Comparison of ENCODE assay signal across 9 cellular contexts in the genomic region with DNA sequence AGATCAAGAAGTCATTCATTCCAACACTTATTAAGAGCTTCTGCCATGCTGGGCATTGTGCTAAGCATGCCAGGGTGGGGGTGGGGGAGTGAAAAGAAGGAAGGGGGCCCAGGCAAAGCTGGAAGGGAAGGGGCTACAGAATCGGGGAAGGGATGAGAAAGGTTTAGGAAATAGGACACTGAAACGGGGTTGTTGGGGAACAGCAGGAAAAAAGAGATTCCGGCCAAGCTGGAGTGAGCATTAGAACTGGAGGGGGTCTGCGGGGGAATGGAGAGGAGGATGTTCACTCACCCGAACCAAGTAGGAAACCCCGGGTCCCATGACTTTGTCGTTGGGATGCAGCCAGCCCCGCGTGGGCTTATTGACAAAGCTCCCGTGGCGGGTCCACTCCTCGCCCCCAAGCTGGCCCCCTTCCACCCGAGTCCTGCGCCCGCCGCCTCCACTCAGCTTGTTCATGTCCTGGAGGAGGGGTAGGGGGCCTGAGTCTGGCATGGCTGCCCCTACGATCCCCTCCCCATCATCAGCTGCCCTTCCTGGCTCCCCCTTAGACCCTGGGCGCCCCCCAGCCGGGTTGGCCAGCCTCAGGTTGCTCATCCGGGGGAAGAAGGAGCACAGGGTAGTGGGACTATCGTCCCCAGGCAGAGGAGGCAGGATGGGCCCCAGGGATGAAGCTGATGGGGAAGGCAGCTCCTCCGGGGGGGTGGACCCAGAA. TPM values are rescaled to one million over a fixed set of nuclear protein-coding genes. Genes with fewer than 3 reads are reported as not detected.
A peak's percentile ranks its signal among the peaks of the same experiment; 100 is the strongest.
DNase-seq lines count a peak whose midpoint lies in the region; ATAC-seq and TF ChIP-seq lines count a peak whose summit lies in the region.
"Had no signal": no experiment of that assay in that cellular context is flagged by ENCODE, and none has a peak within 500 bp of the region (broad histone marks: within the 10 kb centered on the region; RNA-seq: fewer than 3 reads in every experiment).

No MANE protein-coding gene starts in this region.

- no peak for DNase-seq in activated B cell treated with CpG ODN at 0.5 μM for 24 hours
- peak; percentile 51 for DNase-seq in left cardiac atrium
- DNase-seq in gastrocnemius medialis = peak in 1 of 2 donors; percentile 43
- no peak for DNase-seq in NOMO-1 treated with dmso at 0.1 percent for 144 hours (lab: John Stamatoyannopoulos, UW; ENCODE audit: unreplicated experiment)
- DNase-seq in superior temporal gyrus (ENCODE audit: extremely low spot score) = no peak
- DNase-seq: NCI-H187 had no signal

- TF ChIP-seq CTCF in activated B cell treated with CpG ODN at 0.5 μM for 24 hours (IDR thresholded peaks at IDR 0.05) (no peak), gastrocnemius medialis (IDR thresholded peaks at IDR 0.05 in 4 of 5, conservative IDR thresholded peaks at IDR 0.05 in 1 of 5) (no peak)

- no peak for ATAC-seq in activated B cell treated with CpG ODN at 0.5 μM for 24 hours (ENCODE audit: low read depth)
- no peak for ATAC-seq in left cardiac atrium
- ATAC-seq in gastrocnemius medialis = no peak
- ATAC-seq in HG03457 (IDR thresholded peaks at IDR 0.05; ENCODE audit: unreplicated experiment) = no peak
- ATAC-seq in GM18870 (IDR thresholded peaks at IDR 0.05; ENCODE audit: unreplicated experiment) = no peak

- intact Hi-C loops in activated B cell treated with CpG ODN at 0.5 μM for 24 hours (cut with micrococcal nuclease) (loop anchor here (10.0 kb wide), 1 partner anchor 205 kb away; the partner anchor contains the start of genes KRTCAP2 and TRIM46), left cardiac atrium (cut with DNase I) (no loop called here), gastrocnemius medialis (cut with DNase I; ENCODE audit: low total_unique reads) (loop anchor here (5.0 kb wide), 2 partner anchors 82 to 117 kb away; partner anchors contain the start of gene ADAM15)

- peaks cover 0 to 36% of the 10 kb centered on the region in 2 donors for H3K36me3 ChIP-seq in gastrocnemius medialis

- in situ Hi-C loops in gastrocnemius medialis (cut with MboI; ENCODE audit: low sequenced_read_pairs in 4 of 4) = loop anchor here in 3 of 4 donors (10.0 to 25.0 kb wide), 2 partner anchors 45 to 92 kb away; partner anchors contain the start of genes ADAM15 (in 1 of the 3) and EFNA4 (in 1 of the 3)

- TF ChIP-seq POLR2A in gastrocnemius medialis (IDR thresholded peaks at IDR 0.05) = no peak

- peaks cover 57% of the 10 kb centered on the region for H3K36me3 Mint-ChIP-seq in activated B cell treated with CpG ODN at 0.5 μM for 24 hours (ENCODE audit: low read depth)

- H3K27me3 ChIP-seq in gastrocnemius medialis = no peaks in the 10 kb centered on the region

- POLR2A ChIA-PET in activated B cell treated with CpG ODN at 0.5 μM for 24 hours (lab: Charles Lee) = interaction anchor here (0.6 to 6.9 kb wide), 4 partner anchors 9 to 322 kb away, joined by 4 to 53 read pairs (median 6); partner anchors contain the start of genes FLAD1 and PYGO2

- no peaks in the 10 kb centered on the region for H3K9me3 ChIP-seq in gastrocnemius medialis

- H3K4me1 ChIP-seq in gastrocnemius medialis = peaks cover 38 to 41% of the 10 kb centered on the region in 2 donors

- H3K9me3 Mint-ChIP-seq in activated B cell treated with CpG ODN at 0.5 μM for 24 hours = no peaks in the 10 kb centered on the region

- CTCF ChIA-PET in activated B cell treated with CpG ODN at 0.5 μM for 24 hours (lab: Charles Lee) = interaction anchor here (2.8 kb wide), 1 partner anchor 47 kb away, joined by 11 read pairs; no protein-coding TSS in a partner anchor

- no peak overlapping the region for H3K4me3 Mint-ChIP-seq in activated B cell treated with CpG ODN at 0.5 μM for 24 hours

- H3K4me3 ChIP-seq in GM08714 (ENCODE audit: low read length) = peak overlapping the region; percentile 24; the same call in 1 of the 2 replicates
- H3K4me3 ChIP-seq in gastrocnemius medialis = peak overlapping the region; percentile 45 to 64 (median 52)

- H3K27me3 Mint-ChIP-seq in activated B cell treated with CpG ODN at 0.5 μM for 24 hours = no peaks in the 10 kb centered on the region

- peak overlapping the region; percentile 62 for H3K27ac Mint-ChIP-seq in activated B cell treated with CpG ODN at 0.5 μM for 24 hours

- peaks cover 29% of the 10 kb centered on the region for H3K4me1 Mint-ChIP-seq in activated B cell treated with CpG ODN at 0.5 μM for 24 hours

- peak overlapping the region; percentile 93 to 96 (median 95) for H3K27ac ChIP-seq in gastrocnemius medialis

RNA-seq across cellular contexts. Expression of gene SHC1, which starts 0.7 kb away (rescaled TPM):
- total RNA-seq in activated B cell treated with CpG ODN at 0.5 μM for 24 hours (59.3 and 60.9 TPM in 2 replicates), left cardiac atrium (100 to 1,000 TPM in 1 of 2 donors, 10 to 100 TPM in 1; 88.7 to 102 TPM), gastrocnemius medialis (100 to 1,000 TPM in 1 of 4 donors, 10 to 100 TPM in 3; 27.4 to 135 (median 54.9) TPM)

RNA-seq across cellular contexts. Expression of gene CKS1B, which starts 4.6 kb away (rescaled TPM):
- total RNA-seq in activated B cell treated with CpG ODN at 0.5 μM for 24 hours = 25.3 and 26.6 TPM in 2 replicates
- total RNA-seq in left cardiac atrium = 10 to 100 TPM; 26.9 to 33.8 TPM
- 10 to 100 TPM in 1 of 4 donors, 1 to 10 TPM in 3; 3.6 to 15.7 (median 7.9) TPM for total RNA-seq in gastrocnemius medialis

RNA-seq across cellular contexts. Expression of gene PYGO2, which starts 8.3 kb away (rescaled TPM):
- 33.1 and 38.1 TPM in 2 replicates for total RNA-seq in activated B cell treated with CpG ODN at 0.5 μM for 24 hours
- total RNA-seq in left cardiac atrium = 10 to 100 TPM; 15.3 to 15.8 TPM
- 10 to 100 TPM; 12.6 to 22.7 (median 17.8) TPM for total RNA-seq in gastrocnemius medialis

RNA-seq across cellular contexts. Expression of gene FLAD1, which starts 13.2 kb away (rescaled TPM):
- total RNA-seq in activated B cell treated with CpG ODN at 0.5 μM for 24 hours = 64.1 and 69.0 TPM in 2 replicates
- 10 to 100 TPM; 25.9 to 30.8 TPM for total RNA-seq in left cardiac atrium
- total RNA-seq in gastrocnemius medialis = 10 to 100 TPM; 26.6 to 36.8 (median 31.7) TPM

RNA-seq across cellular contexts. Expression of gene PBXIP1, which starts 14.0 kb away (rescaled TPM):
- total RNA-seq in activated B cell treated with CpG ODN at 0.5 μM for 24 hours (42.4 and 43.2 TPM in 2 replicates), left cardiac atrium (10 to 100 TPM; 58.8 to 69.7 TPM), gastrocnemius medialis (100 to 1,000 TPM; 126 to 171 (median 165) TPM)

Comparison
In these comparisons a context has a peak if more than half of its experiments do, and no peak if none do; other contexts are left out.
1. intact Hi-C loops: an anchor here in activated B cell treated with CpG ODN at 0.5 μM for 24 hours (10.0 kb wide) and gastrocnemius medialis (5.0 kb wide); none called in left cardiac atrium.